Comparison of ENCODE assay signal across 19 cellular contexts in the genomic region with DNA sequence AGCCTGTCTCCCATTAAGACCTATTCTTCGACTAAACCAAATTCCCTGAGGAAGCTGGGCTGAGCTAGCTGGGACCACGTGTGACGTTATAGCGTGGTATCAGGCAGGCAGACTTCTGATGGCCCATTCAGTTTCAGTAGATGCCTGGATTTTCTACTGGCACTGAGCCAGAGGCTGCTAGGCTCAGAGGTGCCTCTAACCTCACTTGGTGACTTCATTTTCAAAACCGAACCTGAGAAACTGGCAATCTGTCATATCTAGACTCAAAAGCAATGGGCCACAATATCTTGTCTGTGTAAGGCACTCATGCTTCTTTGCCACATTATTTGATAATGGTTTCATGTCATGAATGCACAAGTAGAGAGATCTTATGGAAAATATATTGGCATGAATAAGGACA.
"Had no signal": no experiment of that assay in that cellular context is flagged by ENCODE, and none has a peak within 500 bp of the region (broad histone marks: within the 10 kb centered on the region; RNA-seq: fewer than 3 reads in every experiment).

No MANE protein-coding gene starts in this region.

- H3K36me3 Mint-ChIP-seq: memory B cell, natural killer cell had no signal

- ATAC-seq: activated CD8-positive, alpha-beta T cell treated with anti-CD3 and anti-CD28 coated beads, Interleukin-2, amount 10 ng/mL, durations not matched to agents 7 days and 5 days; activated T-cell treated with anti-CD3 and anti-CD28 coated beads, Interleukin-2, amount 50 U/mL, for 4 hours; body of pancreas; natural killer cell; psoas muscle; right cardiac atrium; stimulated activated naive CD8-positive, alpha-beta T cell treated with anti-CD3 and anti-CD28 coated beads, Interleukin-15, Interleukin-2, amounts not matched to agents 100 U/mL and 50 U/mL, for 24 hours had no signal

- H3K27me3 Mint-ChIP-seq: activated CD4-positive, alpha-beta T cell treated with anti-CD3 and anti-CD28 coated beads, Interleukin-2, amount 10 ng/mL, durations not matched to agents 24 days and 14 days; memory B cell had no signal

- H3K4me3 Mint-ChIP-seq: activated CD4-positive, alpha-beta T cell treated with anti-CD3 and anti-CD28 coated beads, Interleukin-2, amount 10 ng/mL, durations not matched to agents 24 days and 14 days; activated CD8-positive, alpha-beta T cell treated with anti-CD3 and anti-CD28 coated beads, Interleukin-2, amount 10 ng/mL, durations not matched to agents 7 days and 5 days; activated naive CD4-positive, alpha-beta T cell treated with anti-CD3 and anti-CD28 coated beads for 36 hours; activated T-cell treated with anti-CD3 and anti-CD28 coated beads, Interleukin-2, amount 50 U/mL, for 4 hours; memory B cell; natural killer cell had no signal

- FAIRE-seq: colon, urothelium cell line had no signal

- DNase-seq: activated CD4-positive, alpha-beta T cell treated with anti-CD3 and anti-CD28 coated beads, Interleukin-2, amount 10 ng/mL, durations not matched to agents 24 days and 14 days; activated CD4-positive, CD25-positive, alpha-beta regulatory T cell; activated CD8-positive, alpha-beta memory T cell treated with anti-CD3 and anti-CD28 coated beads, Interleukin-2, amount 50 U/mL, for 4 hours; activated CD8-positive, alpha-beta T cell treated with anti-CD3 and anti-CD28 coated beads, Interleukin-2, amount 10 ng/mL, durations not matched to agents 7 days and 5 days; activated naive CD4-positive, alpha-beta T cell treated with anti-CD3 and anti-CD28 coated beads for 36 hours; activated T-cell treated with anti-CD3 and anti-CD28 coated beads, Interleukin-2, amount 50 U/mL, for 4 hours; caudate nucleus; dorsolateral prefrontal cortex; natural killer cell; ovary; psoas muscle; right cardiac atrium; stimulated activated CD4-positive, alpha-beta T cell treated with anti-CD3 and anti-CD28 coated beads, Interleukin-2, amount 100 ng/mL, for 24 hours; stimulated activated naive CD8-positive, alpha-beta T cell treated with anti-CD3 and anti-CD28 coated beads, Interleukin-15, Interleukin-2, amounts not matched to agents 100 U/mL and 50 U/mL, for 24 hours; substantia nigra had no signal

- H3K27ac Mint-ChIP-seq: activated CD4-positive, alpha-beta T cell treated with anti-CD3 and anti-CD28 coated beads, Interleukin-2, amount 10 ng/mL, durations not matched to agents 24 days and 14 days; activated CD8-positive, alpha-beta T cell treated with anti-CD3 and anti-CD28 coated beads, Interleukin-2, amount 10 ng/mL, durations not matched to agents 7 days and 5 days; activated naive CD4-positive, alpha-beta T cell treated with anti-CD3 and anti-CD28 coated beads for 36 hours; memory B cell; natural killer cell had no signal

- H3K9me3 Mint-ChIP-seq: activated CD4-positive, alpha-beta T cell treated with anti-CD3 and anti-CD28 coated beads, Interleukin-2, amount 10 ng/mL, durations not matched to agents 24 days and 14 days; activated naive CD4-positive, alpha-beta T cell treated with anti-CD3 and anti-CD28 coated beads for 36 hours; activated T-cell treated with anti-CD3 and anti-CD28 coated beads, Interleukin-2, amount 50 U/mL, for 4 hours; memory B cell had no signal

- H3K4me1 Mint-ChIP-seq: activated CD4-positive, alpha-beta T cell treated with anti-CD3 and anti-CD28 coated beads, Interleukin-2, amount 10 ng/mL, durations not matched to agents 24 days and 14 days; memory B cell; natural killer cell had no signal
